In genomic region chr19:58582985-58583384, GRCh38 we compare ENCODE assay signal across 11 cellular contexts.
"Had no signal": no experiment of that assay in that cellular context is flagged by ENCODE, and none has a peak within 500 bp of the region (broad histone marks: within the 10 kb centered on the region; RNA-seq: fewer than 3 reads in every experiment).

No MANE protein-coding gene starts in this region.

- H3K27me3 Mint-ChIP-seq: activated CD4-positive, alpha-beta memory T cell treated with anti-CD3 and anti-CD28 coated beads for 36 hours; activated naive CD8-positive, alpha-beta T cell treated with anti-CD3 and anti-CD28 coated beads, Interleukin-2, amount 50 U/mL, for 24 hours had no signal

- DNase-seq: activated CD4-positive, alpha-beta memory T cell treated with anti-CD3 and anti-CD28 coated beads for 36 hours; activated naive CD4-positive, alpha-beta T cell treated with Interleukin-2 at 50 U/mL for 16 hours; activated naive CD8-positive, alpha-beta T cell treated with anti-CD3 and anti-CD28 coated beads, Interleukin-2, amount 50 U/mL, for 24 hours; activated T-cell treated with anti-CD3 and anti-CD28 coated beads for 4 hours; foreskin keratinocyte; hippocampal formation; midbrain; stimulated activated CD4-positive, alpha-beta T cell treated with anti-CD3 and anti-CD28 coated beads, Interleukin-4, amount 100 ng/mL, for 1 hour; stomach; trophoblast cell had no signal

- H3K4me3 Mint-ChIP-seq: activated CD4-positive, alpha-beta memory T cell treated with anti-CD3 and anti-CD28 coated beads for 36 hours; activated naive CD8-positive, alpha-beta T cell treated with anti-CD3 and anti-CD28 coated beads, Interleukin-2, amount 50 U/mL, for 24 hours; neural crest cell had no signal

- H3K9me3 Mint-ChIP-seq: activated CD4-positive, alpha-beta memory T cell treated with anti-CD3 and anti-CD28 coated beads for 36 hours; activated naive CD8-positive, alpha-beta T cell treated with anti-CD3 and anti-CD28 coated beads, Interleukin-2, amount 50 U/mL, for 24 hours; neural crest cell had no signal

- H3K27ac Mint-ChIP-seq: activated CD4-positive, alpha-beta memory T cell treated with anti-CD3 and anti-CD28 coated beads for 36 hours; activated naive CD8-positive, alpha-beta T cell treated with anti-CD3 and anti-CD28 coated beads, Interleukin-2, amount 50 U/mL, for 24 hours had no signal
